ENCODE assay signal across 8 cellular contexts in genomic region chr11:107858217-107859070, GRCh38. TPM values are rescaled to one million over a fixed set of nuclear protein-coding genes. Genes with fewer than 3 reads are reported as not detected.
DNase-seq lines count a peak whose midpoint lies in the region; TF ChIP-seq lines count a peak whose summit lies in the region.

TSS of gene SLC35F2 (minus strand) at chr11:107858787. CDS start at chr11:107858767, 20 bp downstream.

- intact Hi-C loops in posterior cingulate gyrus (cut with DNase I) = no loop called here

- H3K27me3 ChIP-seq in SJCRH30 (no peaks in the 10 kb centered on the region), cardiac muscle cell (peaks cover 7% of the 10 kb centered on the region)

- H3K36me3 ChIP-seq in SJCRH30 (no peaks in the 10 kb centered on the region), cardiac muscle cell (no peaks in the 10 kb centered on the region)

- DNase-seq in GM03348 (ENCODE audit: low spot score) = peak; percentile 88
- peak; percentile 70 for DNase-seq in H4 (ENCODE audit: low spot score)
- DNase-seq in M059J (ENCODE audit: low read depth) = peak; percentile 86
- peak; percentile 39 to 60 for DNase-seq in SJCRH30
- peak in 3 of 4 experiments; percentile 15 to 43 (median 25) for DNase-seq in activated naive CD4-positive, alpha-beta T cell (lab: John Stamatoyannopoulos, UW)
- DNase-seq in cardiac muscle cell (ENCODE audit: low read depth in 1 of 2, low spot score in 1 of 2) = peak; percentile 63 to 83
- DNase-seq in posterior cingulate gyrus = peak in 8 of 10 donors; percentile 34 to 87 (median 47)
- DNase-seq in ureter (ENCODE audit: low spot score) = peak; percentile 68

- H3K27ac ChIP-seq in SJCRH30 (peak within 1 kb of the TSS; percentile 13; the same call in 1 of the 2 replicates), cardiac muscle cell (no peak within 1 kb of the TSS)

- H3K4me1 ChIP-seq in SJCRH30 (no peaks in the 10 kb centered on the region), cardiac muscle cell (ENCODE audit: low read depth) (no peaks in the 10 kb centered on the region)

- TF ChIP-seq CTCF in cardiac muscle cell (IDR thresholded peaks at IDR 0.05; ENCODE audit: low read depth, low read length) = no peak

- H3K4me3 ChIP-seq in SJCRH30 (peak within 1 kb of the TSS; percentile 63), cardiac muscle cell (peak within 1 kb of the TSS; percentile 50)

- H3K9me3 ChIP-seq in SJCRH30 (replicated peaks) = no peaks in the 10 kb centered on the region
- H3K9me3 ChIP-seq in cardiac muscle cell (ENCODE audit: low read depth) = no peaks in the 10 kb centered on the region

RNA-seq across cellular contexts. Expression of gene SLC35F2, which starts in this region (rescaled TPM):
- total RNA-seq in H4 (2014; rRNA removed; shearing (Covaris generic)) = 32.3 and 33.1 TPM in 2 replicates
- 26.4 and 33.4 TPM in 2 replicates for total RNA-seq in M059J (2014; rRNA removed; shearing (Covaris generic))
- total RNA-seq in SJCRH30 (2014; rRNA removed; shearing (Covaris generic)) = 7.6 and 9.5 TPM in 2 replicates
- total RNA-seq in cardiac muscle cell (6.9 and 10.4 TPM in 2 replicates), ureter (8.0 TPM)
- 10.1 and 12.3 TPM in 2 replicates for polyA plus RNA-seq in cardiac muscle cell

Comparison
In these comparisons a context has a peak if more than half of its experiments do, and no peak if none do; other contexts are left out.
1. DNase-seq: peak in every context shown above with its lines; median percentile 88 in GM03348; 86 in M059J; 73 in cardiac muscle cell; 70 in H4; 68 in ureter; 50 in SJCRH30; 47 in posterior cingulate gyrus; 25 in activated naive CD4-positive, alpha-beta T cell.